32 cellular contexts compared by ENCODE assay signal in genomic region chr12:51334774-51335173, GRCh38. TPM values are rescaled to one million over a fixed set of nuclear protein-coding genes. Genes with fewer than 3 reads are reported as not detected.
DNase-seq lines count a peak whose midpoint lies in the region; ATAC-seq, FAIRE-seq and TF ChIP-seq lines count a peak whose summit lies in the region.
"Had no signal": no experiment of that assay in that cellular context is flagged by ENCODE, and none has a peak within 500 bp of the region (broad histone marks: within the 10 kb centered on the region; RNA-seq: fewer than 3 reads in every experiment).

No MANE protein-coding gene starts in this region.

- H3K4me3 ChIP-seq in astrocyte (ENCODE audit: insufficient read depth, low read depth, low read length) = no peak overlapping the region
- H3K4me3 ChIP-seq: GM12878, psoas muscle, tibial nerve had no signal

- H3K4me3 Mint-ChIP-seq in HFFc6 (no peak overlapping the region), astrocyte (ENCODE audit: unreplicated experiment) (no peak overlapping the region), CD14-positive monocyte (peak overlapping the region in 1 of 2 donors; percentile 88)
- H3K4me3 Mint-ChIP-seq in stimulated activated naive CD8-positive, alpha-beta T cell treated with anti-CD3 and anti-CD28 coated beads, Interleukin-15, amount 100 ng/mL, for 72 hours = no peak overlapping the region
- H3K4me3 Mint-ChIP-seq in activated T-cell treated with anti-CD3 and anti-CD28 coated beads, Interleukin-2, amount 50 U/mL, for 72 hours = no peak overlapping the region
- H3K4me3 Mint-ChIP-seq: activated B cell treated with CpG ODN at 0.5 μM for 24 hours; activated T-cell treated with anti-CD3 and anti-CD28 coated beads, Interleukin-2, amount 50 U/mL, for 24 hours; brain; CD4-positive, alpha-beta memory T cell had no signal

- H3K9ac ChIP-seq in astrocyte (ENCODE audit: low read length) = no peak overlapping the region
- H3K9ac ChIP-seq: KMS-11, SK-N-SH had no signal

- TF ChIP-seq CTCF in HFFc6 (IDR thresholded peaks at IDR 0.05) (no peak), astrocyte (IDR thresholded peaks at IDR 0.05; ENCODE audit: insufficient read depth, low read depth, low read length) (no peak), CD14-positive monocyte (IDR thresholded peaks at IDR 0.05) (no peak)

- no peaks in the 10 kb centered on the region for H4K20me1 ChIP-seq in astrocyte (ENCODE audit: insufficient read depth, low read length)

- no peak overlapping the region for H3K27ac ChIP-seq in astrocyte (ENCODE audit: low read depth, low read length)
- H3K27ac ChIP-seq: KMS-11, psoas muscle, tibial nerve had no signal

- H3K27ac Mint-ChIP-seq in HFFc6 (no peak overlapping the region), astrocyte (ENCODE audit: unreplicated experiment) (no peak overlapping the region), CD14-positive monocyte (no peak overlapping the region)
- no peak overlapping the region for H3K27ac Mint-ChIP-seq in stimulated activated naive CD8-positive, alpha-beta T cell treated with anti-CD3 and anti-CD28 coated beads, Interleukin-15, amount 100 ng/mL, for 72 hours
- H3K27ac Mint-ChIP-seq in activated T-cell treated with anti-CD3 and anti-CD28 coated beads, Interleukin-2, amount 50 U/mL, for 72 hours = no peak overlapping the region
- H3K27ac Mint-ChIP-seq: activated B cell treated with CpG ODN at 0.5 μM for 24 hours; activated T-cell treated with anti-CD3 and anti-CD28 coated beads, Interleukin-2, amount 50 U/mL, for 24 hours; brain had no signal

- H3K27me3 Mint-ChIP-seq in HFFc6 (ENCODE audit: insufficient read depth) (peaks cover 4% of the 10 kb centered on the region), astrocyte (ENCODE audit: low read depth, unreplicated experiment) (peaks cover 2% of the 10 kb centered on the region), CD14-positive monocyte (ENCODE audit: low read depth in 3 of 3) (peaks cover 2 to 12% (median 11%) of the 10 kb centered on the region in 3 donors)
- H3K27me3 Mint-ChIP-seq in stimulated activated naive CD8-positive, alpha-beta T cell treated with anti-CD3 and anti-CD28 coated beads, Interleukin-15, amount 100 ng/mL, for 72 hours = no peaks in the 10 kb centered on the region
- no peaks in the 10 kb centered on the region for H3K27me3 Mint-ChIP-seq in activated T-cell treated with anti-CD3 and anti-CD28 coated beads, Interleukin-2, amount 50 U/mL, for 72 hours (ENCODE audit: low read depth)
- H3K27me3 Mint-ChIP-seq: activated B cell treated with CpG ODN at 0.5 μM for 24 hours; activated T-cell treated with anti-CD3 and anti-CD28 coated beads, Interleukin-2, amount 50 U/mL, for 24 hours; CD4-positive, alpha-beta memory T cell had no signal

- H3K9me3 Mint-ChIP-seq in HFFc6 (no peaks in the 10 kb centered on the region), astrocyte (ENCODE audit: unreplicated experiment) (no peaks in the 10 kb centered on the region), CD14-positive monocyte (peaks cover 0 to 4% (median 0%) of the 10 kb centered on the region in 7 donors)
- H3K9me3 Mint-ChIP-seq in stimulated activated naive CD8-positive, alpha-beta T cell treated with anti-CD3 and anti-CD28 coated beads, Interleukin-15, amount 100 ng/mL, for 72 hours = no peaks in the 10 kb centered on the region
- H3K9me3 Mint-ChIP-seq in activated T-cell treated with anti-CD3 and anti-CD28 coated beads, Interleukin-2, amount 50 U/mL, for 72 hours = no peaks in the 10 kb centered on the region
- H3K9me3 Mint-ChIP-seq: activated B cell treated with CpG ODN at 0.5 μM for 24 hours; activated T-cell treated with anti-CD3 and anti-CD28 coated beads, Interleukin-2, amount 50 U/mL, for 24 hours; brain had no signal

- H3K4me1 ChIP-seq in astrocyte (ENCODE audit: insufficient read depth, low read length) = no peaks in the 10 kb centered on the region
- H3K4me1 ChIP-seq: psoas muscle had no signal

- FAIRE-seq in astrocyte (lab: Jason Lieb, UNC) = no peak
- FAIRE-seq: GM12878, H54 had no signal

- peaks cover 16% of the 10 kb centered on the region for H3K4me1 Mint-ChIP-seq in HFFc6 (ENCODE audit: low read depth)
- H3K4me1 Mint-ChIP-seq in astrocyte (ENCODE audit: low read depth, unreplicated experiment) = no peaks in the 10 kb centered on the region
- peaks cover 10% of the 10 kb centered on the region for H3K4me1 Mint-ChIP-seq in stimulated activated naive CD8-positive, alpha-beta T cell treated with anti-CD3 and anti-CD28 coated beads, Interleukin-15, amount 100 ng/mL, for 72 hours
- peaks cover 47% of the 10 kb centered on the region for H3K4me1 Mint-ChIP-seq in CD14-positive monocyte
- H3K4me1 Mint-ChIP-seq in activated T-cell treated with anti-CD3 and anti-CD28 coated beads, Interleukin-2, amount 50 U/mL, for 72 hours (ENCODE audit: low read depth) = peaks cover 5% of the 10 kb centered on the region
- H3K4me1 Mint-ChIP-seq: brain had no signal

- no peak overlapping the region for H2AFZ ChIP-seq in astrocyte (ENCODE audit: low read depth, low read length)

- H3K36me3 ChIP-seq in astrocyte (ENCODE audit: insufficient read depth, low read length) = no peaks in the 10 kb centered on the region
- H3K36me3 ChIP-seq: tibial nerve had no signal

- peak; percentile 16 for DNase-seq in HFFc6
- peak; percentile 21 for DNase-seq in astrocyte (ENCODE audit: low read depth)
- peak; percentile 24 for DNase-seq in iris pigment epithelial cell (ENCODE audit: low read depth)
- DNase-seq in stimulated activated naive CD8-positive, alpha-beta T cell treated with anti-CD3 and anti-CD28 coated beads, Interleukin-15, amount 100 ng/mL, for 72 hours = no peak
- DNase-seq in activated naive CD4-positive, alpha-beta T cell treated with anti-CD3 and anti-CD28 coated beads, Interleukin-2, amount 50 U/mL, for 16 hours = no peak
- no peak for DNase-seq in CD14-positive monocyte (ENCODE audit: low spot score)
- DNase-seq in activated T-cell treated with anti-CD3 and anti-CD28 coated beads, Interleukin-2, amount 50 U/mL, for 72 hours = no peak
- DNase-seq: activated B cell treated with CpG ODN at 0.5 μM for 24 hours; activated T-cell treated with anti-CD3 and anti-CD28 coated beads, Interleukin-2, amount 50 U/mL, for 24 hours; CD4-positive, alpha-beta memory T cell; effector CD4-positive, alpha-beta T cell; glutamatergic neuron; islet precursor cell; left ventricle myocardium superior; mesendoderm; MM.1S; NCI-H146; NCI-H345; psoas muscle; SK-N-SH; stimulated activated CD4-positive, alpha-beta T cell treated with anti-CD3 and anti-CD28 coated beads, Interleukin-12 subunit alpha, Interleukin-12 subunit beta, amount 100 ng/mL, for 4 hours; stimulated activated CD4-positive, alpha-beta T cell treated with anti-CD3 and anti-CD28 coated beads, Interleukin-4, amount 100 ng/mL, for 4 hours had no signal

- no peaks in the 10 kb centered on the region for H3K27me3 ChIP-seq in astrocyte (ENCODE audit: insufficient read depth, low read length)
- H3K27me3 ChIP-seq: tibial nerve had no signal

- ATAC-seq in stimulated activated naive CD8-positive, alpha-beta T cell treated with anti-CD3 and anti-CD28 coated beads, Interleukin-15, amount 100 ng/mL, for 72 hours = no peak
- no peak for ATAC-seq in activated T-cell treated with anti-CD3 and anti-CD28 coated beads, Interleukin-2, amount 50 U/mL, for 72 hours (replicated peaks in 1 of 2)
- ATAC-seq: GM12878, left ventricle myocardium superior, psoas muscle, Right ventricle myocardium inferior, sciatic nerve had no signal

- intact Hi-C loops in CD14-positive monocyte (cut with micrococcal nuclease) = no loop called here

- H3K36me3 Mint-ChIP-seq in HFFc6 (ENCODE audit: low read depth) (no peaks in the 10 kb centered on the region), astrocyte (ENCODE audit: low read depth, unreplicated experiment) (no peaks in the 10 kb centered on the region), CD14-positive monocyte (peaks cover 3 to 6% of the 10 kb centered on the region in 2 donors)
- H3K36me3 Mint-ChIP-seq in activated T-cell treated with anti-CD3 and anti-CD28 coated beads, Interleukin-2, amount 50 U/mL, for 72 hours (ENCODE audit: insufficient read depth in 2 of 2) = no peaks in the 10 kb centered on the region
- H3K36me3 Mint-ChIP-seq: brain; CD4-positive, alpha-beta memory T cell had no signal

- H3K4me2 ChIP-seq in astrocyte (ENCODE audit: low read length) = no peak overlapping the region
- H3K4me2 ChIP-seq: KMS-11, SK-N-SH had no signal

- no peaks in the 10 kb centered on the region for H3K79me2 ChIP-seq in astrocyte (ENCODE audit: insufficient read depth, low read length)

- no peaks in the 10 kb centered on the region for H3K9me3 ChIP-seq in astrocyte (ENCODE audit: insufficient read depth, low read depth, low read length)
- H3K9me3 ChIP-seq: psoas muscle, SK-N-SH, tibial nerve had no signal

RNA-seq across cellular contexts. Expression of gene BIN2, which starts 10.8 kb away (rescaled TPM):
- total RNA-seq in HFFc6 (2021; fragmentation: NEBNext Ultra II Directional; extraction: Animal tissue kit (Norgen Biotek cat#: 25700)) = not detected
- not detected in 2 replicates for total RNA-seq in astrocyte
- 100 to 1,000 TPM; 120 to 196 TPM for polyA plus RNA-seq in CD14-positive monocyte
- total RNA-seq in activated T-cell treated with anti-CD3 and anti-CD28 coated beads, Interleukin-2, amount 50 U/mL, for 72 hours = 100 to 1,000 TPM; 102 to 104 TPM
- total RNA-seq: myocyte had no signal
- polyA plus RNA-seq: SK-N-SH had no signal

RNA-seq across cellular contexts. Expression of gene CELA1, which starts 11.7 kb away (rescaled TPM):
- not detected for total RNA-seq in HFFc6 (2021; fragmentation: NEBNext Ultra II Directional; extraction: Animal tissue kit (Norgen Biotek cat#: 25700))
- total RNA-seq in astrocyte = not detected in 2 replicates
- polyA plus RNA-seq in CD14-positive monocyte = 1 to 10 TPM in 1 of 2 donors, under 1 TPM in 1; 0.67 to 3.0 TPM
- total RNA-seq in activated T-cell treated with anti-CD3 and anti-CD28 coated beads, Interleukin-2, amount 50 U/mL, for 72 hours = under 1 TPM in 1 of 2 donors, not detected in 1; 0.26 TPM
- total RNA-seq: activated B cell treated with CpG ODN at 0.5 μM for 24 hours; GM12878; left ventricle myocardium superior; myocyte; psoas muscle; Right ventricle myocardium inferior; sciatic nerve; T-helper 1 cell treated with Interleukin-12 subunit alpha and Interleukin-12 subunit beta and Interleukin-4 antibody, amounts not matched to agents 30 ng/mL and 1 ng/mL, for 36 hours; tibial nerve had no signal
- polyA plus RNA-seq: adipose tissue, GM12878, psoas muscle had no signal

RNA-seq across cellular contexts. Expression of gene GALNT6, which starts 56.4 kb away (rescaled TPM):
- total RNA-seq in HFFc6 (2021; fragmentation: NEBNext Ultra II Directional; extraction: Animal tissue kit (Norgen Biotek cat#: 25700)) = 10 to 100 TPM; 68.2 to 93.9 (median 71.7) TPM
- total RNA-seq in astrocyte = 9.9 and 13.8 TPM in 2 replicates
- polyA plus RNA-seq in CD14-positive monocyte = 10 to 100 TPM in 1 of 2 donors, 1 to 10 TPM in 1; 3.2 to 10.4 TPM
- total RNA-seq in activated T-cell treated with anti-CD3 and anti-CD28 coated beads, Interleukin-2, amount 50 U/mL, for 72 hours = 10 to 100 TPM; 12.6 to 13.0 TPM

Comparison
In these comparisons a context has a peak if more than half of its experiments do, and no peak if none do; other contexts are left out.
1. DNase-seq: peak in HFFc6 (single experiment), astrocyte (single experiment) and iris pigment epithelial cell (single experiment); none in stimulated activated naive CD8-positive, alpha-beta T cell treated with anti-CD3 and anti-CD28 coated beads, Interleukin-15, amount 100 ng/mL, for 72 hours (0 of 2), activated naive CD4-positive, alpha-beta T cell treated with anti-CD3 and anti-CD28 coated beads, Interleukin-2, amount 50 U/mL, for 16 hours (single experiment), CD14-positive monocyte (single experiment) and activated T-cell treated with anti-CD3 and anti-CD28 coated beads, Interleukin-2, amount 50 U/mL, for 72 hours (0 of 2).
2. RNA of gene BIN2, which starts 10.8 kb away (total RNA-seq): 102 to 104 TPM in activated T-cell treated with anti-CD3 and anti-CD28 coated beads, Interleukin-2, amount 50 U/mL, for 72 hours; not detected in astrocyte and not detected in HFFc6; every median in the first group is over 10 times any median in the second.